Comparison of ENCODE assay signal across 1 cellular context in genomic region chr7:73667344-73668102, GRCh38.
TF ChIP-seq lines count a peak whose summit lies in the region.

VPS37D (plus strand) TSS chr7:73667831; CDS start chr7:73667959, 128 bp downstream.

TF ChIP-seq in HepG2, 621 proteins besides CTCF, POLR2A, EP300 and RAD21 (continued from another document and continues in another):
- TF ChIP-seq ZBTB4 (CRISPR knock-in tag; IDR thresholded peaks at IDR 0.05; ENCODE audit: borderline replicate concordance) (no peak), ZBTB8A (CRISPR knock-in tag; IDR thresholded peaks at IDR 0.05; ENCODE audit: borderline replicate concordance, low read depth) (no peak), PHF5A (CRISPR knock-in tag; IDR thresholded peaks at IDR 0.05; ENCODE audit: low read depth, unreplicated experiment) (peak; percentile 45), KAT2B (IDR thresholded peaks at IDR 0.05; ENCODE audit: borderline replicate concordance, low read depth, low read length) (no peak), SOX13 (IDR thresholded peaks at IDR 0.05) (no peak), SOX13 (CRISPR knock-in tag; conservative IDR thresholded peaks at IDR 0.05 in 1 of 2, IDR thresholded peaks at IDR 0.05 in 1 of 2) (0 out of 4 replicates have a peak, but pooled peaks of 1 of the 2 experiments have one; percentile 21), ZBTB3 (CRISPR knock-in tag; IDR thresholded peaks at IDR 0.05; ENCODE audit: borderline replicate concordance, low read depth) (no peak), ZIK1 (CRISPR knock-in tag; IDR thresholded peaks at IDR 0.05; ENCODE audit: borderline replicate concordance, low read depth) (no peak), ZNF747 (CRISPR knock-in tag; IDR thresholded peaks at IDR 0.05; ENCODE audit: borderline replicate concordance) (no peak), ZNF558 (CRISPR knock-in tag; IDR thresholded peaks at IDR 0.05; ENCODE audit: borderline replicate concordance) (no peak), UBTF (CRISPR knock-in tag; IDR thresholded peaks at IDR 0.05) (peak; percentile 58; the same call in 1 of the 2 replicates), CC2D1A (CRISPR knock-in tag; IDR thresholded peaks at IDR 0.05) (no peak), GPN1 (CRISPR knock-in tag; IDR thresholded peaks at IDR 0.05; ENCODE audit: borderline replicate concordance) (no peak), ZNF224 (CRISPR knock-in tag; IDR thresholded peaks at IDR 0.05) (no peak), NFE2L1 (CRISPR knock-in tag; IDR thresholded peaks at IDR 0.05; ENCODE audit: borderline replicate concordance) (no peak), IKZF5 (CRISPR knock-in tag; IDR thresholded peaks at IDR 0.05) (no peak), HOXD1 (CRISPR knock-in tag; IDR thresholded peaks at IDR 0.05) (no peak), ZNF749 (CRISPR knock-in tag; IDR thresholded peaks at IDR 0.05; ENCODE audit: borderline replicate concordance) (no peak), MTA1 (CRISPR knock-in tag; IDR thresholded peaks at IDR 0.05; ENCODE audit: borderline replicate concordance) (peak; percentile 44; the same call in 1 of the 2 replicates), SALL1 (CRISPR knock-in tag; IDR thresholded peaks at IDR 0.05) (no peak; the same call in 1 of the 2 replicates), HNF4A (CRISPR knock-in tag; IDR thresholded peaks at IDR 0.05) (no peak), ZSCAN21 (CRISPR knock-in tag; IDR thresholded peaks at IDR 0.05; ENCODE audit: borderline replicate concordance) (no peak), ARHGAP35 (CRISPR knock-in tag; IDR thresholded peaks at IDR 0.05; ENCODE audit: borderline replicate concordance) (no peak), POGZ (CRISPR knock-in tag; IDR thresholded peaks at IDR 0.05) (no peak; the same call in 1 of the 2 replicates), RERE (CRISPR knock-in tag; IDR thresholded peaks at IDR 0.05; ENCODE audit: low read depth) (no peak), ISL2 (CRISPR knock-in tag; IDR thresholded peaks at IDR 0.05) (0 out of 2 replicates have a peak, but pooled peaks have one; percentile 23), SCMH1 (CRISPR knock-in tag; IDR thresholded peaks at IDR 0.05; ENCODE audit: borderline replicate concordance) (no peak)
- TF ChIP-seq, protein P1, sequence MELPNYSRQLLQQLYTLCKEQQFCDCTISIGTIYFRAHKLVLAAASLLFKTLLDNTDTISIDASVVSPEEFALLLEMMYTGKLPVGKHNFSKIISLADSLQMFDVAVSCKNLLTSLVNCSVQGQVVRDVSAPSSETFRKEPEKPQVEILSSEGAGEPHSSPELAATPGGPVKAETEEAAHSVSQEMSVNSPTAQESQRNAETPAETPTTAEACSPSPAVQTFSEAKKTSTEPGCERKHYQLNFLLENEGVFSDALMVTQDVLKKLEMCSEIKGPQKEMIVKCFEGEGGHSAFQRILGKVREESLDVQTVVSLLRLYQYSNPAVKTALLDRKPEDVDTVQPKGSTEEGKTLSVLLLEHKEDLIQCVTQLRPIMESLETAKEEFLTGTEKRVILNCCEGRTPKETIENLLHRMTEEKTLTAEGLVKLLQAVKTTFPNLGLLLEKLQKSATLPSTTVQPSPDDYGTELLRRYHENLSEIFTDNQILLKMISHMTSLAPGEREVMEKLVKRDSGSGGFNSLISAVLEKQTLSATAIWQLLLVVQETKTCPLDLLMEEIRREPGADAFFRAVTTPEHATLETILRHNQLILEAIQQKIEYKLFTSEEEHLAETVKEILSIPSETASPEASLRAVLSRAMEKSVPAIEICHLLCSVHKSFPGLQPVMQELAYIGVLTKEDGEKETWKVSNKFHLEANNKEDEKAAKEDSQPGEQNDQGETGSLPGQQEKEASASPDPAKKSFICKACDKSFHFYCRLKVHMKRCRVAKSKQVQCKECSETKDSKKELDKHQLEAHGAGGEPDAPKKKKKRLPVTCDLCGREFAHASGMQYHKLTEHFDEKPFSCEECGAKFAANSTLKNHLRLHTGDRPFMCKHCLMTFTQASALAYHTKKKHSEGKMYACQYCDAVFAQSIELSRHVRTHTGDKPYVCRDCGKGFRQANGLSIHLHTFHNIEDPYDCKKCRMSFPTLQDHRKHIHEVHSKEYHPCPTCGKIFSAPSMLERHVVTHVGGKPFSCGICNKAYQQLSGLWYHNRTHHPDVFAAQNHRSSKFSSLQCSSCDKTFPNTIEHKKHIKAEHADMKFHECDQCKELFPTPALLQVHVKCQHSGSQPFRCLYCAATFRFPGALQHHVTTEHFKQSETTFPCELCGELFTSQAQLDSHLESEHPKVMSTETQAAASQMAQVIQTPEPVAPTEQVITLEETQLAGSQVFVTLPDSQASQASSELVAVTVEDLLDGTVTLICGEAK (IDR thresholded peaks at IDR 0.05) = no peak
- TF ChIP-seq, protein P1 (CRISPR knock-in tag; IDR thresholded peaks at IDR 0.05) = no peak
- TF ChIP-seq, protein P2, sequence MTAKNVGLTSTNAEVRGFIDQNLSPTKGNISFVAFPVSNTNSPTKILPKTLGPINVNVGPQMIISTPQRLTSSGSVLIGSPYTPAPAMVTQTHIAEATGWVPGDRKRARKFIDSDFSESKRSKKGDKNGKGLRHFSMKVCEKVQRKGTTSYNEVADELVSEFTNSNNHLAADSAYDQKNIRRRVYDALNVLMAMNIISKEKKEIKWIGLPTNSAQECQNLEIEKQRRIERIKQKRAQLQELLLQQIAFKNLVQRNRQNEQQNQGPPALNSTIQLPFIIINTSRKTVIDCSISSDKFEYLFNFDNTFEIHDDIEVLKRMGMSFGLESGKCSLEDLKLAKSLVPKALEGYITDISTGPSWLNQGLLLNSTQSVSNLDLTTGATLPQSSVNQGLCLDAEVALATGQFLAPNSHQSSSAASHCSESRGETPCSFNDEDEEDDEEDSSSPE (CRISPR knock-in tag; IDR thresholded peaks at IDR 0.05) = no peak
- TF ChIP-seq, protein P3, sequence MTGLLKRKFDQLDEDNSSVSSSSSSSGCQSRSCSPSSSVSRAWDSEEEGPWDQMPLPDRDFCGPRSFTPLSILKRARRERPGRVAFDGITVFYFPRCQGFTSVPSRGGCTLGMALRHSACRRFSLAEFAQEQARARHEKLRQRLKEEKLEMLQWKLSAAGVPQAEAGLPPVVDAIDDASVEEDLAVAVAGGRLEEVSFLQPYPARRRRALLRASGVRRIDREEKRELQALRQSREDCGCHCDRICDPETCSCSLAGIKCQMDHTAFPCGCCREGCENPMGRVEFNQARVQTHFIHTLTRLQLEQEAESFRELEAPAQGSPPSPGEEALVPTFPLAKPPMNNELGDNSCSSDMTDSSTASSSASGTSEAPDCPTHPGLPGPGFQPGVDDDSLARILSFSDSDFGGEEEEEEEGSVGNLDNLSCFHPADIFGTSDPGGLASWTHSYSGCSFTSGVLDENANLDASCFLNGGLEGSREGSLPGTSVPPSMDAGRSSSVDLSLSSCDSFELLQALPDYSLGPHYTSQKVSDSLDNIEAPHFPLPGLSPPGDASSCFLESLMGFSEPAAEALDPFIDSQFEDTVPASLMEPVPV (CRISPR knock-in tag; IDR thresholded peaks at IDR 0.05) = no peak; the same call in 1 of the 2 replicates
